Comparison of ENCODE assay signal across 8 cellular contexts in genomic region chr6:29631860-29632731, GRCh38. TPM values are rescaled to one million over a fixed set of nuclear protein-coding genes. Genes with fewer than 3 reads are reported as not detected.
DNase-seq lines count a peak whose midpoint lies in the region; ATAC-seq, FAIRE-seq and TF ChIP-seq lines count a peak whose summit lies in the region.

No MANE protein-coding gene starts in this region.

- H3K9me3 Mint-ChIP-seq in dendritic cell treated with granulocyte-macrophage colony-stimulating factor and Interleukin-4, amounts not matched to agents 40 ng/mL and 50 ng/mL, for 4 days, result no peaks in the 10 kb centered on the region

- H4K20me1 ChIP-seq in HepG2 (ENCODE audit: insufficient read depth, low read length), result no peaks in the 10 kb centered on the region; the same call in 1 of the 2 replicates

- no TSS peak for BruUV-seq in HepG2 (replicated peaks; lab: Mats Ljungman, UMichigan)

- TF ChIP-seq EP300 in HepG2 (IDR thresholded peaks at IDR 0.05; ENCODE audit: low read depth in 2 of 2, low read length in 2 of 2) (no peak), HepG2 (CRISPR knock-in tag; IDR thresholded peaks at IDR 0.05; ENCODE audit: borderline replicate concordance) (no peak)

- H3K36me3 ChIP-seq in HepG2 (replicated peaks in 1 of 2; ENCODE audit: control insufficient read depth in 1 of 2, insufficient read depth in 2 of 2, low read length in 2 of 2), result no peaks in the 10 kb centered on the region

- FAIRE-seq in HepG2 (lab: Jason Lieb, UNC), result no peak

- no peaks in the 10 kb centered on the region for H3K79me2 ChIP-seq in HepG2 (ENCODE audit: insufficient read depth, low read length)

- H3K9me3 ChIP-seq in HepG2 (ENCODE audit: low read length), result no peaks in the 10 kb centered on the region

- H3K4me3 Mint-ChIP-seq in dendritic cell treated with granulocyte-macrophage colony-stimulating factor and Interleukin-4, amounts not matched to agents 40 ng/mL and 50 ng/mL, for 4 days, result peak overlapping the region; percentile 86

- in situ Hi-C loops in HepG2 (cut with HindIII; ENCODE audit: extremely low pct_ligation_motif_present, low pct_unique_long_range_greater_than_20kb), result no loop called here

- peaks cover 47% of the 10 kb centered on the region for H3K27me3 Mint-ChIP-seq in dendritic cell treated with granulocyte-macrophage colony-stimulating factor and Interleukin-4, amounts not matched to agents 40 ng/mL and 50 ng/mL, for 4 days

- POLR2A ChIA-PET in HepG2 (lab: Yijun Ruan, JAX), result interaction anchor here (1.1 kb wide), 1 partner anchor 708 kb away, joined by 3 read pairs; the partner anchor contains the start of gene TRIM27

- peak overlapping the region; percentile 62 for H3K4me2 ChIP-seq in HepG2 (ENCODE audit: low read depth, low read length)

- H3K27ac ChIP-seq in HepG2 (ENCODE audit: extremely low read length, insufficient read depth, low read length), result no peak overlapping the region

- peaks cover 27% of the 10 kb centered on the region for H3K4me1 ChIP-seq in HepG2 (ENCODE audit: insufficient read depth, low read length)

- CTCF ChIA-PET in HepG2 (lab: Yijun Ruan, JAX; ENCODE audit: low intra/inter-chr PET ratio, low total read pairs), result no interaction called here

- H3K9ac ChIP-seq in HepG2 (ENCODE audit: insufficient read depth, low read depth, low read length), result no peak overlapping the region

- H3K27ac Mint-ChIP-seq in dendritic cell treated with granulocyte-macrophage colony-stimulating factor and Interleukin-4, amounts not matched to agents 40 ng/mL and 50 ng/mL, for 4 days, result peak overlapping the region; percentile 55

- ATAC-seq in GM21447 (IDR thresholded peaks at IDR 0.05; ENCODE audit: unreplicated experiment), result peak; percentile 39
- peak; percentile 39 for ATAC-seq in HepG2

- intact Hi-C loops in dendritic cell treated with granulocyte-macrophage colony-stimulating factor and Interleukin-4, amounts not matched to agents 40 ng/mL and 50 ng/mL, for 4 days (cut with micrococcal nuclease), result loop anchor here (2.0 kb wide), 1 partner anchor 17 kb away; no protein-coding TSS in a partner anchor
- intact Hi-C loops in HepG2 (cut with micrococcal nuclease; ENCODE audit: unreplicated experiment), result no loop called here

- 13% methylated on average over 27 of the region's 53 CpGs for WGBS in HepG2 (ENCODE audit: low lambda C conversion rate)

- peaks cover 61% of the 10 kb centered on the region for H3K4me1 Mint-ChIP-seq in dendritic cell treated with granulocyte-macrophage colony-stimulating factor and Interleukin-4, amounts not matched to agents 40 ng/mL and 50 ng/mL, for 4 days (ENCODE audit: low read depth)

- peaks cover 4 to 61% of the 10 kb centered on the region in 2 experiments for H3K27me3 ChIP-seq in HepG2 (ENCODE audit: control insufficient read depth in 1 of 2, insufficient read depth in 2 of 2, low read length in 2 of 2)

- peaks cover 31% of the 10 kb centered on the region for H3K36me3 Mint-ChIP-seq in dendritic cell treated with granulocyte-macrophage colony-stimulating factor and Interleukin-4, amounts not matched to agents 40 ng/mL and 50 ng/mL, for 4 days (ENCODE audit: low read depth)

- peak overlapping the region; percentile 56 to 74 (median 65); a peak in 5 of 6 replicates for H3K4me3 ChIP-seq in HepG2 (replicated peaks in 1 of 3; ENCODE audit: insufficient read depth in 1 of 3, low read depth in 2 of 3, low read length in 3 of 3)

- TF ChIP-seq POLR2A in HepG2 (IDR thresholded peaks at IDR 0.05; ENCODE audit: insufficient read depth in 1 of 2, low read depth in 2 of 2, low read length in 2 of 2), result no peak

- TF ChIP-seq CTCF in HepG2 (CRISPR knock-in tag; IDR thresholded peaks at IDR 0.05), result no peak

- DNase-seq in Ammon's horn (ENCODE audit: low spot score) (peak; percentile 69), NCI-H1417 treated with DMSO at 0.1 percent for 48 hours (lab: John Stamatoyannopoulos, UW) (peak; percentile 23), HepG2 (ENCODE audit: low spot score) (no peak), middle frontal gyrus (ENCODE audit: extremely low spot score, low spot score) (no peak)
- DNase-seq in activated CD4-positive, alpha-beta T cell treated with anti-CD3 and anti-CD28 coated beads for 4 hours, result peak; percentile 67 to 68
- peak; percentile 12 to 53 (median 23) for DNase-seq in stimulated activated CD4-positive, alpha-beta T cell treated with anti-CD3 and anti-CD28 coated beads, TNF-alpha, amount 100 ng/mL, for 24 hours (ENCODE audit: low read depth in 3 of 3)

- no peak overlapping the region for H2AFZ ChIP-seq in HepG2 (ENCODE audit: low read length)

- no peak for TF ChIP-seq RAD21 in HepG2 (CRISPR knock-in tag; IDR thresholded peaks at IDR 0.05)

RNA-seq across cellular contexts. Expression of gene GABBR1, which starts 0.9 kb away (rescaled TPM):
- total RNA-seq in HepG2 (2016; rRNA removed; fragmentation: Illumina TruSeq; extraction: Trizol), result 0.07 TPM in 1 of 2 replicates, not detected in the other
- total RNA-seq in HepG2 (2016; cell fraction: cytosol; rRNA removed; fragmentation: Illumina TruSeq; extraction: Trizol; ENCODE audit: low read depth), result not detected in 2 replicates
- not detected in 2 replicates for total RNA-seq in HepG2 (2016; cell fraction: insoluble cytoplasmic fraction; rRNA removed; fragmentation: Illumina TruSeq; extraction: Trizol)
- total RNA-seq in HepG2 (2016; cell fraction: membrane; rRNA removed; fragmentation: Illumina TruSeq; extraction: Trizol), result not detected in 2 replicates
- 0.16 TPM in 1 of 2 replicates, not detected in the other for total RNA-seq in HepG2 (2016; cell fraction: nucleus; rRNA removed; fragmentation: Illumina TruSeq; extraction: Trizol)
- 0.37 and 0.38 TPM in 2 replicates for polyA plus RNA-seq in HepG2 (2011; rRNA removed)
- polyA plus RNA-seq in HepG2 (2011; cell fraction: cytosol; rRNA removed), result 0.15 and 0.18 TPM in 2 replicates
- polyA plus RNA-seq in HepG2 (2011; cell fraction: nucleus; rRNA removed), result 3.0 and 3.5 TPM in 2 replicates
- polyA plus RNA-seq in HepG2 (2012), result 0.39 and 0.40 TPM in 2 replicates
- not detected in 2 replicates for polyA plus RNA-seq in HepG2 (2016; cell fraction: cytosol; fragmentation: Illumina TruSeq; extraction: Trizol; ENCODE audit: low read depth)
- polyA plus RNA-seq in HepG2 (2016; cell fraction: insoluble cytoplasmic fraction; fragmentation: Illumina TruSeq; extraction: Trizol; ENCODE audit: low read depth), result not detected in 2 replicates
- not detected in 2 replicates for polyA plus RNA-seq in HepG2 (2016; cell fraction: membrane; fragmentation: Illumina TruSeq; extraction: Trizol; ENCODE audit: low read depth)
- polyA plus RNA-seq in HepG2 (2016; cell fraction: nucleus; fragmentation: Illumina TruSeq; extraction: Trizol; ENCODE audit: insufficient read depth, low read depth), result 0.83 and 1.1 TPM in 2 replicates
- polyA minus RNA-seq in HepG2 (2011; rRNA and poly(A)+ RNA removed; ENCODE audit: low replicate concordance), result 0.72 and 11.2 TPM in 2 replicates
- polyA minus RNA-seq in HepG2 (2011; cell fraction: cytosol; rRNA and poly(A)+ RNA removed), result not detected in 2 replicates
- polyA minus RNA-seq in HepG2 (2011; cell fraction: nucleus; rRNA and poly(A)+ RNA removed), result 0.77 and 0.99 TPM in 2 replicates

RNA-seq across cellular contexts. Expression of gene MOG, which starts 24.8 kb away (rescaled TPM):
- not detected in 2 replicates for total RNA-seq in HepG2 (2016; rRNA removed; fragmentation: Illumina TruSeq; extraction: Trizol)
- not detected in 2 replicates for total RNA-seq in HepG2 (2016; cell fraction: cytosol; rRNA removed; fragmentation: Illumina TruSeq; extraction: Trizol; ENCODE audit: low read depth)
- total RNA-seq in HepG2 (2016; cell fraction: insoluble cytoplasmic fraction; rRNA removed; fragmentation: Illumina TruSeq; extraction: Trizol), result not detected in 2 replicates
- not detected in 2 replicates for total RNA-seq in HepG2 (2016; cell fraction: membrane; rRNA removed; fragmentation: Illumina TruSeq; extraction: Trizol)
- not detected in 2 replicates for total RNA-seq in HepG2 (2016; cell fraction: nucleus; rRNA removed; fragmentation: Illumina TruSeq; extraction: Trizol)
- polyA plus RNA-seq in HepG2 (2011; rRNA removed), result not detected in 2 replicates
- not detected in 2 replicates for polyA plus RNA-seq in HepG2 (2011; cell fraction: cytosol; rRNA removed)
- polyA plus RNA-seq in HepG2 (2011; cell fraction: nucleus; rRNA removed), result not detected in 2 replicates
- polyA plus RNA-seq in HepG2 (2012), result not detected in 2 replicates
- not detected in 2 replicates for polyA plus RNA-seq in HepG2 (2016; cell fraction: cytosol; fragmentation: Illumina TruSeq; extraction: Trizol; ENCODE audit: low read depth)
- polyA plus RNA-seq in HepG2 (2016; cell fraction: insoluble cytoplasmic fraction; fragmentation: Illumina TruSeq; extraction: Trizol; ENCODE audit: low read depth), result not detected in 2 replicates
- not detected in 2 replicates for polyA plus RNA-seq in HepG2 (2016; cell fraction: membrane; fragmentation: Illumina TruSeq; extraction: Trizol; ENCODE audit: low read depth)
- not detected in 2 replicates for polyA plus RNA-seq in HepG2 (2016; cell fraction: nucleus; fragmentation: Illumina TruSeq; extraction: Trizol; ENCODE audit: insufficient read depth, low read depth)
- polyA minus RNA-seq in HepG2 (2011; rRNA and poly(A)+ RNA removed; ENCODE audit: low replicate concordance), result not detected in 2 replicates
- polyA minus RNA-seq in HepG2 (2011; cell fraction: cytosol; rRNA and poly(A)+ RNA removed), result not detected in 2 replicates
- polyA minus RNA-seq in HepG2 (2011; cell fraction: nucleus; rRNA and poly(A)+ RNA removed), result not detected in 2 replicates

RNA-seq across cellular contexts. Expression of gene OR2H2, which starts 47.2 kb away (rescaled TPM):
- not detected in 2 replicates for total RNA-seq in HepG2 (2016; rRNA removed; fragmentation: Illumina TruSeq; extraction: Trizol)
- not detected in 2 replicates for total RNA-seq in HepG2 (2016; cell fraction: cytosol; rRNA removed; fragmentation: Illumina TruSeq; extraction: Trizol; ENCODE audit: low read depth)
- not detected in 2 replicates for total RNA-seq in HepG2 (2016; cell fraction: insoluble cytoplasmic fraction; rRNA removed; fragmentation: Illumina TruSeq; extraction: Trizol)
- total RNA-seq in HepG2 (2016; cell fraction: membrane; rRNA removed; fragmentation: Illumina TruSeq; extraction: Trizol), result not detected in 2 replicates
- not detected in 2 replicates for total RNA-seq in HepG2 (2016; cell fraction: nucleus; rRNA removed; fragmentation: Illumina TruSeq; extraction: Trizol)
- not detected in 2 replicates for polyA plus RNA-seq in HepG2 (2011; rRNA removed)
- polyA plus RNA-seq in HepG2 (2011; cell fraction: cytosol; rRNA removed), result not detected in 2 replicates
- not detected in 2 replicates for polyA plus RNA-seq in HepG2 (2011; cell fraction: nucleus; rRNA removed)
- not detected in 2 replicates for polyA plus RNA-seq in HepG2 (2012)
- not detected in 2 replicates for polyA plus RNA-seq in HepG2 (2016; cell fraction: cytosol; fragmentation: Illumina TruSeq; extraction: Trizol; ENCODE audit: low read depth)
- not detected in 2 replicates for polyA plus RNA-seq in HepG2 (2016; cell fraction: insoluble cytoplasmic fraction; fragmentation: Illumina TruSeq; extraction: Trizol; ENCODE audit: low read depth)
- not detected in 2 replicates for polyA plus RNA-seq in HepG2 (2016; cell fraction: membrane; fragmentation: Illumina TruSeq; extraction: Trizol; ENCODE audit: low read depth)
- not detected in 2 replicates for polyA plus RNA-seq in HepG2 (2016; cell fraction: nucleus; fragmentation: Illumina TruSeq; extraction: Trizol; ENCODE audit: insufficient read depth, low read depth)
- not detected in 2 replicates for polyA minus RNA-seq in HepG2 (2011; rRNA and poly(A)+ RNA removed; ENCODE audit: low replicate concordance)
- not detected in 2 replicates for polyA minus RNA-seq in HepG2 (2011; cell fraction: cytosol; rRNA and poly(A)+ RNA removed)
- polyA minus RNA-seq in HepG2 (2011; cell fraction: nucleus; rRNA and poly(A)+ RNA removed), result not detected in 2 replicates

RNA-seq across cellular contexts. Expression of gene ZFP57, which starts 48.9 kb away (rescaled TPM):
- not detected in 2 replicates for total RNA-seq in HepG2 (2016; rRNA removed; fragmentation: Illumina TruSeq; extraction: Trizol)
- not detected in 2 replicates for total RNA-seq in HepG2 (2016; cell fraction: cytosol; rRNA removed; fragmentation: Illumina TruSeq; extraction: Trizol; ENCODE audit: low read depth)
- total RNA-seq in HepG2 (2016; cell fraction: insoluble cytoplasmic fraction; rRNA removed; fragmentation: Illumina TruSeq; extraction: Trizol), result not detected in 2 replicates
- total RNA-seq in HepG2 (2016; cell fraction: membrane; rRNA removed; fragmentation: Illumina TruSeq; extraction: Trizol), result not detected in 2 replicates
- total RNA-seq in HepG2 (2016; cell fraction: nucleus; rRNA removed; fragmentation: Illumina TruSeq; extraction: Trizol), result not detected in 2 replicates
- polyA plus RNA-seq in HepG2 (2011; rRNA removed), result not detected in 2 replicates
- polyA plus RNA-seq in HepG2 (2011; cell fraction: cytosol; rRNA removed), result not detected in 2 replicates
- not detected in 2 replicates for polyA plus RNA-seq in HepG2 (2011; cell fraction: nucleus; rRNA removed)
- not detected in 2 replicates for polyA plus RNA-seq in HepG2 (2012)
- not detected in 2 replicates for polyA plus RNA-seq in HepG2 (2016; cell fraction: cytosol; fragmentation: Illumina TruSeq; extraction: Trizol; ENCODE audit: low read depth)
- polyA plus RNA-seq in HepG2 (2016; cell fraction: insoluble cytoplasmic fraction; fragmentation: Illumina TruSeq; extraction: Trizol; ENCODE audit: low read depth), result not detected in 2 replicates
- not detected in 2 replicates for polyA plus RNA-seq in HepG2 (2016; cell fraction: membrane; fragmentation: Illumina TruSeq; extraction: Trizol; ENCODE audit: low read depth)
- not detected in 2 replicates for polyA plus RNA-seq in HepG2 (2016; cell fraction: nucleus; fragmentation: Illumina TruSeq; extraction: Trizol; ENCODE audit: insufficient read depth, low read depth)
- not detected in 2 replicates for polyA minus RNA-seq in HepG2 (2011; rRNA and poly(A)+ RNA removed; ENCODE audit: low replicate concordance)
- not detected in 2 replicates for polyA minus RNA-seq in HepG2 (2011; cell fraction: cytosol; rRNA and poly(A)+ RNA removed)
- not detected in 2 replicates for polyA minus RNA-seq in HepG2 (2011; cell fraction: nucleus; rRNA and poly(A)+ RNA removed)

Comparison
In these comparisons a context has a peak if more than half of its experiments do, and no peak if none do; other contexts are left out.
1. DNase-seq: peak in Ammon's horn (single experiment), NCI-H1417 treated with DMSO at 0.1 percent for 48 hours (single experiment), activated CD4-positive, alpha-beta T cell treated with anti-CD3 and anti-CD28 coated beads for 4 hours (2 of 2) and stimulated activated CD4-positive, alpha-beta T cell treated with anti-CD3 and anti-CD28 coated beads, TNF-alpha, amount 100 ng/mL, for 24 hours (3 of 3); none in HepG2 (single experiment) and middle frontal gyrus (single experiment).